1 cellular context compared by ENCODE assay signal in genomic region chr3:188581365-188581764, GRCh38.
TF ChIP-seq lines count a peak whose summit lies in the region.

No MANE protein-coding gene starts in this region.

TF ChIP-seq in HepG2, 621 proteins besides CTCF, POLR2A, EP300 and RAD21 (continued from another document):
- TF ChIP-seq MAZ (IDR thresholded peaks at IDR 0.05; ENCODE audit: borderline replicate concordance, low read depth, low read length) (no peak), MAZ (CRISPR knock-in tag; IDR thresholded peaks at IDR 0.05; ENCODE audit: low read depth) (no peak), HNF4A (CRISPR knock-in tag; IDR thresholded peaks at IDR 0.05) (peak; percentile 86), ZNF121 (CRISPR knock-in tag; IDR thresholded peaks at IDR 0.05) (no peak), ZNF274 (CRISPR knock-in tag; IDR thresholded peaks at IDR 0.05) (no peak), SMYD3 (CRISPR knock-in tag; IDR thresholded peaks at IDR 0.05) (no peak), ZNF619 (CRISPR knock-in tag; IDR thresholded peaks at IDR 0.05) (no peak), FUBP1 (CRISPR knock-in tag; IDR thresholded peaks at IDR 0.05; ENCODE audit: borderline replicate concordance) (no peak), HOMEZ (CRISPR knock-in tag; IDR thresholded peaks at IDR 0.05; ENCODE audit: low read depth) (peak; percentile 68; the same call in 1 of the 2 replicates), ZFP91 (CRISPR knock-in tag; IDR thresholded peaks at IDR 0.05; ENCODE audit: borderline replicate concordance) (no peak), ZNF530 (CRISPR knock-in tag; IDR thresholded peaks at IDR 0.05; ENCODE audit: low read depth) (no peak), TEAD2 (CRISPR knock-in tag; IDR thresholded peaks at IDR 0.05) (no peak), ZEB1 (IDR thresholded peaks at IDR 0.05; ENCODE audit: insufficient replicate concordance, low read depth) (no peak), HMG20A (CRISPR knock-in tag; IDR thresholded peaks at IDR 0.05; ENCODE audit: borderline replicate concordance) (peak; percentile 30; the same call in 1 of the 2 replicates), ZNF644 (CRISPR knock-in tag; IDR thresholded peaks at IDR 0.05; ENCODE audit: low read depth) (peak; percentile 60), PAWR (CRISPR knock-in tag; IDR thresholded peaks at IDR 0.05; ENCODE audit: borderline replicate concordance) (no peak), TARDBP (CRISPR knock-in tag; IDR thresholded peaks at IDR 0.05) (0 out of 2 replicates have a peak, but pooled peaks have one; percentile 31), POLR2AphosphoS2 (IDR thresholded peaks at IDR 0.05; ENCODE audit: low read depth, low read length) (no peak), RFX3 (CRISPR knock-in tag; IDR thresholded peaks at IDR 0.05) (no peak), ZNF101 (CRISPR knock-in tag; IDR thresholded peaks at IDR 0.05; ENCODE audit: borderline replicate concordance, low read depth) (no peak), ZNF670 (CRISPR knock-in tag; IDR thresholded peaks at IDR 0.05; ENCODE audit: borderline replicate concordance) (no peak), ZNF17 (CRISPR knock-in tag; IDR thresholded peaks at IDR 0.05) (no peak), IRF2 (CRISPR knock-in tag; IDR thresholded peaks at IDR 0.05) (0 out of 2 replicates have a peak, but pooled peaks have one; percentile 17), HNF4G (IDR thresholded peaks at IDR 0.05; ENCODE audit: borderline replicate concordance, low read depth, low read length) (peak; percentile 69), HNF4G (CRISPR knock-in tag; IDR thresholded peaks at IDR 0.05; ENCODE audit: borderline replicate concordance, low read depth) (no peak), JUNB (CRISPR knock-in tag; IDR thresholded peaks at IDR 0.05; ENCODE audit: borderline replicate concordance) (no peak), ZNF331 (CRISPR knock-in tag; IDR thresholded peaks at IDR 0.05) (0 out of 2 replicates have a peak, but pooled peaks have one; percentile 20), ZNF510 (CRISPR knock-in tag; IDR thresholded peaks at IDR 0.05; ENCODE audit: low read depth) (no peak)
